15 cellular contexts compared by ENCODE assay signal in genomic region chr15:67167131-67167530, GRCh38.
A peak's percentile ranks its signal among the peaks of the same experiment; 100 is the strongest.
DNase-seq lines count a peak whose midpoint lies in the region; ATAC-seq, FAIRE-seq and TF ChIP-seq lines count a peak whose summit lies in the region.
"Had no signal": no experiment of that assay in that cellular context is flagged by ENCODE, and none has a peak within 500 bp of the region (broad histone marks: within the 10 kb centered on the region; RNA-seq: fewer than 3 reads in every experiment).

No MANE protein-coding gene starts in this region.

- H3K9me1 ChIP-seq in IMR-90 (ENCODE audit: insufficient read depth, low read length) (peaks cover 68% of the 10 kb centered on the region), endothelial cell of umbilical vein (replicated peaks; ENCODE audit: control insufficient read depth, extremely low read depth, insufficient read depth, low read length) (no peaks in the 10 kb centered on the region)

- dilution Hi-C loops in IMR-90 (cut with HindIII; ENCODE audit: low sequenced_read_pairs, unreplicated experiment): no loop called here
- dilution Hi-C loops in endothelial cell of umbilical vein (cut with MboI; ENCODE audit: extremely low pct_ligation_motif_present, low sequenced_read_pairs): no loop called here

- peak overlapping the region; percentile 25 for H4K5ac ChIP-seq in IMR-90 (ENCODE audit: low read depth, low read length)

- H3K27ac ChIP-seq in AG04450 (ENCODE audit: low read depth, low read length) (peak overlapping the region; percentile 96), IMR-90 (ENCODE audit: insufficient read depth, low read length) (peak overlapping the region; percentile 89), endothelial cell of umbilical vein (ENCODE audit: insufficient read depth, low read depth, low read length) (peak overlapping the region; percentile 83), pancreas (no peak overlapping the region), tibial nerve (peak overlapping the region in 1 of 4 donors; percentile 16)
- H3K27ac ChIP-seq: SJSA1 had no signal

- H3K79me1 ChIP-seq in IMR-90 (ENCODE audit: low read depth in 1 of 2, low read length in 2 of 2): peaks cover 50 to 97% of the 10 kb centered on the region in 2 experiments

- H2BK15ac ChIP-seq in IMR-90 (ENCODE audit: low read depth, low read length): peak overlapping the region; percentile 82; the same call in 2 of the 3 replicates

- CTCF ChIA-PET in AG04450 (lab: Charles Lee) (interaction anchor here (1.3 kb wide), 1 partner anchor 220 kb away, joined by 3 read pairs; no protein-coding TSS in a partner anchor), IMR-90 (lab: Yijun Ruan, JAX) (no interaction called here), endothelial cell of umbilical vein (lab: Charles Lee) (no interaction called here)

- H3K4ac ChIP-seq in IMR-90 (ENCODE audit: low read depth, low read length): peak overlapping the region; percentile 86

- ATAC-seq in IMR-90 (ENCODE audit: low read depth): no peak
- ATAC-seq in pancreas: peak; percentile 8 to 33 (median 26)
- ATAC-seq in GM21381 (IDR thresholded peaks at IDR 0.05; ENCODE audit: unreplicated experiment): no peak
- ATAC-seq in GM21619 (IDR thresholded peaks at IDR 0.05; ENCODE audit: unreplicated experiment): no peak
- ATAC-seq: left colon had no signal

- H3K36me3 ChIP-seq in IMR-90 (ENCODE audit: control insufficient read depth, insufficient read depth, low read length) (peaks cover 72% of the 10 kb centered on the region), endothelial cell of umbilical vein (ENCODE audit: control insufficient read depth in 2 of 2, extremely low read depth in 1 of 2, insufficient read depth in 2 of 2, low read length in 2 of 2) (peaks cover 14 to 24% of the 10 kb centered on the region in 2 experiments), pancreas (peaks cover 0 to 22% (median 0%) of the 10 kb centered on the region in 3 donors), tibial nerve (peaks cover 0 to 58% (median 10%) of the 10 kb centered on the region in 3 donors)

- POLR2A ChIA-PET in AG04450 (lab: Yijun Ruan, JAX) (interaction anchor here (1.6 to 4.3 kb wide), 6 partner anchors 11 to 61 kb away, joined by 6 to 44 read pairs (median 10); no protein-coding TSS in a partner anchor), IMR-90 (lab: Charles Lee; ENCODE audit: unreplicated experiment) (no interaction called here), endothelial cell of umbilical vein (lab: Charles Lee) (interaction anchor here (2.3 kb wide), 1 partner anchor 19 kb away, joined by 6 read pairs; no protein-coding TSS in a partner anchor)

- H3K56ac ChIP-seq in IMR-90 (ENCODE audit: extremely low read depth, insufficient read depth, low read length): peak overlapping the region; percentile 46

- intact Hi-C loops in IMR-90 (cut with micrococcal nuclease): no loop called here
- intact Hi-C loops in endothelial cell of umbilical vein (cut with micrococcal nuclease): no loop called here
- intact Hi-C loops in pancreas (cut with DNase I): no loop called here

- no peak for DNase-seq in AG04450 (ENCODE audit: low read depth, low spot score)
- DNase-seq in IMR-90: no peak
- no peak for DNase-seq in endothelial cell of umbilical vein (ENCODE audit: low read depth, low spot score)
- no peak for DNase-seq in pancreas
- no peak for DNase-seq in tibial nerve (ENCODE audit: low spot score in 2 of 2)
- DNase-seq in GOT3 (lab: John Stamatoyannopoulos, UW): no peak
- DNase-seq: activated CD4-positive, alpha-beta T cell treated with anti-CD3 and anti-CD28 coated beads, Interleukin-2, amount 50 U/mL, for 48 hours; dermis blood vessel endothelial cell; DMS79; left colon; NCI-H187 treated with DMSO at 0.1 percent for 48 hours; NCI-H446 treated with DMSO at 0.1 percent for 48 hours had no signal

- FAIRE-seq in endothelial cell of umbilical vein (lab: Jason Lieb, UNC) (no peak), pancreas (lab: Jason Lieb, UNC) (no peak)

- peak overlapping the region; percentile 86 for H3K23ac ChIP-seq in IMR-90 (ENCODE audit: low read depth, low read length)

- in situ Hi-C loops in IMR-90 (cut with MboI; ENCODE audit: low sequenced_read_pairs): no loop called here

- WGBS in IMR-90 (ENCODE audit: extremely low coverage in 2 of 2, insufficient read length in 1 of 2), 2 experiments: no CpG with 5 or more reads among the region's 3 CpGs
- 78 to 88% methylated on average over 3 of the region's 3 CpGs for WGBS in pancreas, 2 donors
- WGBS in tibial nerve, 2 donors: 76 to 92% methylated on average over 3 of the region's 3 CpGs

- peak overlapping the region; percentile 93 for H3K14ac ChIP-seq in IMR-90 (replicated peaks; ENCODE audit: low read depth, low read length)

- peak overlapping the region; percentile 99 for H2AK5ac ChIP-seq in IMR-90 (ENCODE audit: low read depth, low read length)

- H3K4me1 ChIP-seq in IMR-90 (ENCODE audit: control insufficient read depth, insufficient read depth, low read length): peaks cover 64% of the 10 kb centered on the region
- H3K4me1 ChIP-seq in endothelial cell of umbilical vein (ENCODE audit: control insufficient read depth, extremely low read depth, insufficient read depth, low read length): peaks cover 39% of the 10 kb centered on the region
- peaks cover 5 to 8% (median 8%) of the 10 kb centered on the region in 3 donors for H3K4me1 ChIP-seq in pancreas
- peaks cover 0 to 53% (median 15%) of the 10 kb centered on the region in 4 donors for H3K4me1 ChIP-seq in tibial nerve
- H3K4me1 ChIP-seq: SJSA1 had no signal

- H3K9me3 ChIP-seq in AG04450 (ENCODE audit: control insufficient read depth, insufficient read depth, low read length): no peaks in the 10 kb centered on the region; the same call in 1 of the 2 replicates
- H3K9me3 ChIP-seq in IMR-90 (ENCODE audit: control insufficient read depth, insufficient read depth, low read length): no peaks in the 10 kb centered on the region
- H3K9me3 ChIP-seq in endothelial cell of umbilical vein (replicated peaks; ENCODE audit: control insufficient read depth, insufficient read depth, low read length): no peaks in the 10 kb centered on the region
- no peaks in the 10 kb centered on the region for H3K9me3 ChIP-seq in pancreas
- H3K9me3 ChIP-seq in tibial nerve: no peaks in the 10 kb centered on the region
- H3K9me3 ChIP-seq: SJSA1 had no signal

- H3K9ac ChIP-seq in IMR-90 (ENCODE audit: low read depth, low read length): peak overlapping the region; percentile 20
- H3K9ac ChIP-seq in endothelial cell of umbilical vein (replicated peaks; ENCODE audit: extremely low read depth, insufficient read depth, low read length): no peak overlapping the region

- peak overlapping the region; percentile 76 for H2AK9ac ChIP-seq in IMR-90 (replicated peaks; ENCODE audit: low read depth, low read length, poor library complexity)

- H3K79me2 ChIP-seq in endothelial cell of umbilical vein (ENCODE audit: control insufficient read depth, insufficient read depth, low read length): peaks cover 72% of the 10 kb centered on the region

- no peak for TF ChIP-seq EP300 in tibial nerve (IDR thresholded peaks at IDR 0.05)

- H3K27me3 ChIP-seq in AG04450 (ENCODE audit: control insufficient read depth, insufficient read depth, low read length) (no peaks in the 10 kb centered on the region), IMR-90 (ENCODE audit: control insufficient read depth, insufficient read depth, low read length) (no peaks in the 10 kb centered on the region), endothelial cell of umbilical vein (ENCODE audit: control insufficient read depth in 2 of 2, insufficient read depth in 2 of 2, low read length in 2 of 2) (no peaks in the 10 kb centered on the region), pancreas (no peaks in the 10 kb centered on the region), tibial nerve (no peaks in the 10 kb centered on the region)
- H3K27me3 ChIP-seq: SJSA1 had no signal

- TF ChIP-seq CTCF in AG04450 (IDR thresholded peaks at IDR 0.05; ENCODE audit: low read depth, low read length) (no peak), IMR-90 (conservative IDR thresholded peaks at IDR 0.05; ENCODE audit: low read depth, low read length) (no peak), endothelial cell of umbilical vein (IDR thresholded peaks at IDR 0.05; ENCODE audit: extremely low read depth in 1 of 2, insufficient read depth in 1 of 2, low read depth in 1 of 2, low read length in 2 of 2) (no peak), pancreas (IDR thresholded peaks at IDR 0.05) (no peak), tibial nerve (IDR thresholded peaks at IDR 0.05) (no peak)

- H2BK20ac ChIP-seq in IMR-90 (ENCODE audit: low read depth, low read length): peak overlapping the region; percentile 85

- H2BK5ac ChIP-seq in IMR-90 (ENCODE audit: low read depth, low read length, poor library complexity, severe bottlenecking): peak overlapping the region; percentile 75

- H2AFZ ChIP-seq in IMR-90 (replicated peaks; ENCODE audit: low read length, poor library complexity) (no peak overlapping the region), endothelial cell of umbilical vein (ENCODE audit: low read depth, low read length) (no peak overlapping the region)

- H4K20me1 ChIP-seq in IMR-90 (ENCODE audit: insufficient read depth, low read length): peaks cover 29% of the 10 kb centered on the region
- no peaks in the 10 kb centered on the region for H4K20me1 ChIP-seq in endothelial cell of umbilical vein (replicated peaks; ENCODE audit: control insufficient read depth, extremely low read depth, insufficient read depth, low read length)

- peak overlapping the region; percentile 92 for H2BK120ac ChIP-seq in IMR-90 (ENCODE audit: low read depth, low read length)

- H3K4me2 ChIP-seq in IMR-90 (ENCODE audit: low read depth, low read length) (no peak overlapping the region), endothelial cell of umbilical vein (ENCODE audit: insufficient read depth, low read length) (no peak overlapping the region)

- BruUV-seq in IMR-90 (replicated peaks; lab: Mats Ljungman, UMichigan): no TSS peak
- no TSS peak for BruUV-seq in endothelial cell of umbilical vein (replicated peaks; lab: Mats Ljungman, UMichigan)

- no peak overlapping the region for H3K4me3 ChIP-seq in AG04450 (ENCODE audit: low read depth, low read length)
- H3K4me3 ChIP-seq in IMR-90 (ENCODE audit: insufficient read depth, low read depth, low read length): no peak overlapping the region
- no peak overlapping the region for H3K4me3 ChIP-seq in endothelial cell of umbilical vein (replicated peaks in 1 of 3; ENCODE audit: insufficient read depth in 1 of 3, low read depth in 1 of 3, low read length in 3 of 3)
- no peak overlapping the region for H3K4me3 ChIP-seq in pancreas
- no peak overlapping the region for H3K4me3 ChIP-seq in tibial nerve
- H3K4me3 ChIP-seq: SJSA1 had no signal

- H4K8ac ChIP-seq in IMR-90 (ENCODE audit: low read depth in 2 of 2, low read length in 2 of 2): peak overlapping the region; percentile 40 to 92

- no peak for TF ChIP-seq RAD21 in IMR-90 (IDR thresholded peaks at IDR 0.05; ENCODE audit: low read length)

- peak overlapping the region; percentile 91 for H4K91ac ChIP-seq in IMR-90 (ENCODE audit: insufficient read depth, low read depth, low read length)

- TF ChIP-seq POLR2A in IMR-90 (IDR thresholded peaks at IDR 0.05; ENCODE audit: low read depth, low read length) (no peak), endothelial cell of umbilical vein (IDR thresholded peaks at IDR 0.05; ENCODE audit: low read depth, low read length) (no peak), tibial nerve (IDR thresholded peaks at IDR 0.05) (no peak)

- peak overlapping the region; percentile 36 for H3K18ac ChIP-seq in IMR-90 (ENCODE audit: low read depth, low read length)

Comparison
In these comparisons a context has a peak if more than half of its experiments do, and no peak if none do; other contexts are left out.
1. H3K27ac ChIP-seq: peak in AG04450 (single experiment), IMR-90 (single experiment) and endothelial cell of umbilical vein (single experiment); none in pancreas (0 of 4).
2. ATAC-seq: peak in pancreas (4 of 4); none in IMR-90 (single experiment), GM21381 (single experiment) and GM21619 (single experiment).